ENCODE assay signal across 8 cellular contexts in genomic region chr6:136582702-136583471, GRCh38. TPM values are rescaled to one million over a fixed set of nuclear protein-coding genes. Genes with fewer than 3 reads are reported as not detected.
DNase-seq lines count a peak whose midpoint lies in the region; ATAC-seq and TF ChIP-seq lines count a peak whose summit lies in the region.

No MANE protein-coding gene starts in this region.

- TF ChIP-seq CTCF in GM12865 (IDR thresholded peaks at IDR 0.05; ENCODE audit: insufficient read depth, low read depth, low read length, missing control alignments) (peak; percentile 26), liver (IDR thresholded peaks at IDR 0.05; ENCODE audit: low read depth, low read length, missing input control) (peak; percentile 38)

- H3K4me3 ChIP-seq in GM12865 (ENCODE audit: low read depth, low read length) (no peak overlapping the region), liver (ENCODE audit: low read depth in 1 of 3, low read length in 3 of 3) (no peak overlapping the region)

- CTCF ChIA-PET in activated CD8-positive, alpha-beta memory T cell treated with anti-CD3 and anti-CD28 coated beads, Interleukin-2, amount 10 ng/mL, durations not matched to agents 7 days and 5 days (lab: Charles Lee), result interaction anchor here (0.9 to 4.8 kb wide), 5 partner anchors 16 to 209 kb away, joined by 3 to 22 read pairs (median 5); partner anchors contain the start of gene MAP3K5

- no peaks in the 10 kb centered on the region for H3K9me3 Mint-ChIP-seq in activated CD8-positive, alpha-beta memory T cell treated with anti-CD3 and anti-CD28 coated beads, Interleukin-2, amount 10 ng/mL, durations not matched to agents 7 days and 5 days (ENCODE audit: low read depth)

- peaks cover 15% of the 10 kb centered on the region for H3K36me3 Mint-ChIP-seq in activated CD8-positive, alpha-beta memory T cell treated with anti-CD3 and anti-CD28 coated beads, Interleukin-2, amount 10 ng/mL, durations not matched to agents 7 days and 5 days

- 34% methylated on average over 3 of the region's 3 CpGs for WGBS in liver

- peak; percentile 71 to 79 for TF ChIP-seq RAD21 in liver (IDR thresholded peaks at IDR 0.05)

- H3K27me3 ChIP-seq in liver (ENCODE audit: control insufficient read depth in 4 of 4, insufficient read depth in 4 of 4, low read length in 3 of 4), result no peaks in the 10 kb centered on the region

- H3K27ac ChIP-seq in liver (ENCODE audit: low read depth in 1 of 2, low read length in 2 of 2), result no peak overlapping the region

- peaks cover 9 to 25% (median 15%) of the 10 kb centered on the region in 4 donors for H3K36me3 ChIP-seq in liver (ENCODE audit: control insufficient read depth in 4 of 4, insufficient read depth in 3 of 4, low read depth in 1 of 4, low read length in 3 of 4)

- no peak for ATAC-seq in activated CD8-positive, alpha-beta memory T cell treated with anti-CD3 and anti-CD28 coated beads, Interleukin-2, amount 10 ng/mL, durations not matched to agents 7 days and 5 days
- ATAC-seq in GM19023 (IDR thresholded peaks at IDR 0.05; ENCODE audit: unreplicated experiment), result no peak

- H3K27me3 Mint-ChIP-seq in activated CD8-positive, alpha-beta memory T cell treated with anti-CD3 and anti-CD28 coated beads, Interleukin-2, amount 10 ng/mL, durations not matched to agents 7 days and 5 days, result no peaks in the 10 kb centered on the region

- H3K9ac ChIP-seq in liver (ENCODE audit: low read depth in 1 of 2, low read length in 2 of 2), result no peak overlapping the region

- DNase-seq in GM12865 (ENCODE audit: low read depth), result no peak
- DNase-seq in NCI-H2196 (lab: John Stamatoyannopoulos, UW; ENCODE audit: unreplicated experiment), result peak; percentile 47
- DNase-seq in cerebellum (ENCODE audit: low spot score), result peak; percentile 26
- DNase-seq in activated CD8-positive, alpha-beta memory T cell treated with anti-CD3 and anti-CD28 coated beads, Interleukin-2, amount 50 U/mL, for 4 hours, result no peak
- no peak for DNase-seq in activated effector memory CD4-positive, alpha-beta T cell treated with Interleukin-2 at 50 U/mL for 16 hours
- DNase-seq in activated CD8-positive, alpha-beta memory T cell treated with anti-CD3 and anti-CD28 coated beads, Interleukin-2, amount 10 ng/mL, durations not matched to agents 7 days and 5 days, result no peak

- no peaks in the 10 kb centered on the region for H3K4me1 Mint-ChIP-seq in activated CD8-positive, alpha-beta memory T cell treated with anti-CD3 and anti-CD28 coated beads, Interleukin-2, amount 10 ng/mL, durations not matched to agents 7 days and 5 days

- no peak overlapping the region for H3K27ac Mint-ChIP-seq in activated CD8-positive, alpha-beta memory T cell treated with anti-CD3 and anti-CD28 coated beads, Interleukin-2, amount 10 ng/mL, durations not matched to agents 7 days and 5 days

- no peaks in the 10 kb centered on the region for H3K4me1 ChIP-seq in liver (ENCODE audit: control insufficient read depth in 4 of 4, insufficient read depth in 4 of 4, low read length in 3 of 4)

- H3K9me3 ChIP-seq in liver (ENCODE audit: control insufficient read depth in 4 of 4, low read length in 3 of 4), result no peaks in the 10 kb centered on the region

- no peak overlapping the region for H3K4me3 Mint-ChIP-seq in activated CD8-positive, alpha-beta memory T cell treated with anti-CD3 and anti-CD28 coated beads, Interleukin-2, amount 10 ng/mL, durations not matched to agents 7 days and 5 days

TF ChIP-seq in liver, 16 proteins besides CTCF, POLR2A, EP300 and RAD21:
- TF ChIP-seq MAX (IDR thresholded peaks at IDR 0.05) (no peak), ATF3 (IDR thresholded peaks at IDR 0.05) (peak; percentile 19)
TF ChIP-seq in liver: peak in this region for 1.

RNA-seq across cellular contexts. Expression of gene MAP7, which starts 32.7 kb away (rescaled TPM):
- total RNA-seq in cerebellum (7.9 TPM), liver (10 to 100 TPM in 1 of 2 donors, 1 to 10 TPM in 1; 3.2 to 17.5 TPM)
- 1 to 10 TPM; 8.1 to 8.4 TPM for polyA plus RNA-seq in liver
- total RNA-seq in activated CD8-positive, alpha-beta memory T cell treated with anti-CD3 and anti-CD28 coated beads, Interleukin-2, amount 10 ng/mL, durations not matched to agents 7 days and 5 days, result under 1 TPM; 0.29 to 0.59 TPM

Comparison
In these comparisons a context has a peak if more than half of its experiments do, and no peak if none do; other contexts are left out.
1. DNase-seq: peak in NCI-H2196 (single experiment) and cerebellum (single experiment); none in GM12865 (single experiment), activated CD8-positive, alpha-beta memory T cell treated with anti-CD3 and anti-CD28 coated beads, Interleukin-2, amount 50 U/mL, for 4 hours (single experiment), activated effector memory CD4-positive, alpha-beta T cell treated with Interleukin-2 at 50 U/mL for 16 hours (single experiment) and activated CD8-positive, alpha-beta memory T cell treated with anti-CD3 and anti-CD28 coated beads, Interleukin-2, amount 10 ng/mL, durations not matched to agents 7 days and 5 days (single experiment).